1 cellular context compared by ENCODE assay signal in genomic region chr1:76074321-76075187, GRCh38.
TF ChIP-seq lines count a peak whose summit lies in the region.

Gene ST6GALNAC3, plus strand, starts transcription at chr1:76074746.

TF ChIP-seq in HEK293, 187 proteins besides CTCF, POLR2A, EP300 and RAD21 (continued from another document):
- TF ChIP-seq ZNF148 (tag by site-specific recombination; IDR thresholded peaks at IDR 0.05; ENCODE audit: borderline replicate concordance) (no peak), ZNF791 (tag by site-specific recombination; IDR thresholded peaks at IDR 0.05) (no peak), ZNF555 (tag by site-specific recombination; conservative IDR thresholded peaks at IDR 0.05) (no peak), ZSCAN5A (tag by site-specific recombination; IDR thresholded peaks at IDR 0.05) (no peak), ZNF514 (tag by site-specific recombination; IDR thresholded peaks at IDR 0.05) (no peak), HOXC10 (CRISPR knock-in tag; IDR thresholded peaks at IDR 0.05) (no peak), KLF9 (tag by site-specific recombination; IDR thresholded peaks at IDR 0.05; ENCODE audit: low read depth) (0 out of 2 replicates have a peak, but pooled peaks have one; percentile 7), KLF1 (tag by site-specific recombination; IDR thresholded peaks at IDR 0.05) (no peak), ZNF133 (tag by site-specific recombination; IDR thresholded peaks at IDR 0.05) (no peak), SETDB1 (IDR thresholded peaks at IDR 0.05; ENCODE audit: insufficient read length, low read length) (no peak), ZSCAN30 (tag by site-specific recombination; IDR thresholded peaks at IDR 0.05) (0 out of 2 replicates have a peak, but pooled peaks have one; percentile 49), ZNF266 (tag by site-specific recombination; IDR thresholded peaks at IDR 0.05; ENCODE audit: low read depth) (no peak), ZBTB7A (tag by site-specific recombination; IDR thresholded peaks at IDR 0.05; ENCODE audit: low read depth) (no peak), ELK4 (IDR thresholded peaks at IDR 0.05; ENCODE audit: borderline replicate concordance, low read depth, low read length) (no peak), ZFHX2 (tag by site-specific recombination; conservative IDR thresholded peaks at IDR 0.05) (no peak), KLF16 (tag by site-specific recombination; IDR thresholded peaks at IDR 0.05) (0 out of 2 replicates have a peak, but pooled peaks have one; percentile 31), YY2 (tag by site-specific recombination; IDR thresholded peaks at IDR 0.05) (no peak), BCL11B (tag by site-specific recombination; IDR thresholded peaks at IDR 0.05; ENCODE audit: low read depth) (no peak), ZNF830 (tag by site-specific recombination; IDR thresholded peaks at IDR 0.05; ENCODE audit: low read depth) (no peak), ZNF146 (tag by site-specific recombination; IDR thresholded peaks at IDR 0.05) (no peak)
- TF ChIP-seq, protein P1, sequence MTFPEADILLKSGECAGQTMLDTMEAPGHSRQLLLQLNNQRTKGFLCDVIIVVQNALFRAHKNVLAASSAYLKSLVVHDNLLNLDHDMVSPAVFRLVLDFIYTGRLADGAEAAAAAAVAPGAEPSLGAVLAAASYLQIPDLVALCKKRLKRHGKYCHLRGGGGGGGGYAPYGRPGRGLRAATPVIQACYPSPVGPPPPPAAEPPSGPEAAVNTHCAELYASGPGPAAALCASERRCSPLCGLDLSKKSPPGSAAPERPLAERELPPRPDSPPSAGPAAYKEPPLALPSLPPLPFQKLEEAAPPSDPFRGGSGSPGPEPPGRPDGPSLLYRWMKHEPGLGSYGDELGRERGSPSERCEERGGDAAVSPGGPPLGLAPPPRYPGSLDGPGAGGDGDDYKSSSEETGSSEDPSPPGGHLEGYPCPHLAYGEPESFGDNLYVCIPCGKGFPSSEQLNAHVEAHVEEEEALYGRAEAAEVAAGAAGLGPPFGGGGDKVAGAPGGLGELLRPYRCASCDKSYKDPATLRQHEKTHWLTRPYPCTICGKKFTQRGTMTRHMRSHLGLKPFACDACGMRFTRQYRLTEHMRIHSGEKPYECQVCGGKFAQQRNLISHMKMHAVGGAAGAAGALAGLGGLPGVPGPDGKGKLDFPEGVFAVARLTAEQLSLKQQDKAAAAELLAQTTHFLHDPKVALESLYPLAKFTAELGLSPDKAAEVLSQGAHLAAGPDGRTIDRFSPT (tag by site-specific recombination; IDR thresholded peaks at IDR 0.05): peak; percentile 39; the same call in 1 of the 2 replicates
- TF ChIP-seq, protein P2, sequence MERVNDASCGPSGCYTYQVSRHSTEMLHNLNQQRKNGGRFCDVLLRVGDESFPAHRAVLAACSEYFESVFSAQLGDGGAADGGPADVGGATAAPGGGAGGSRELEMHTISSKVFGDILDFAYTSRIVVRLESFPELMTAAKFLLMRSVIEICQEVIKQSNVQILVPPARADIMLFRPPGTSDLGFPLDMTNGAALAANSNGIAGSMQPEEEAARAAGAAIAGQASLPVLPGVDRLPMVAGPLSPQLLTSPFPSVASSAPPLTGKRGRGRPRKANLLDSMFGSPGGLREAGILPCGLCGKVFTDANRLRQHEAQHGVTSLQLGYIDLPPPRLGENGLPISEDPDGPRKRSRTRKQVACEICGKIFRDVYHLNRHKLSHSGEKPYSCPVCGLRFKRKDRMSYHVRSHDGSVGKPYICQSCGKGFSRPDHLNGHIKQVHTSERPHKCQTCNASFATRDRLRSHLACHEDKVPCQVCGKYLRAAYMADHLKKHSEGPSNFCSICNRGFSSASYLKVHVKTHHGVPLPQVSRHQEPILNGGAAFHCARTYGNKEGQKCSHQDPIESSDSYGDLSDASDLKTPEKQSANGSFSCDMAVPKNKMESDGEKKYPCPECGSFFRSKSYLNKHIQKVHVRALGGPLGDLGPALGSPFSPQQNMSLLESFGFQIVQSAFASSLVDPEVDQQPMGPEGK (tag by site-specific recombination; IDR thresholded peaks at IDR 0.05): peak; percentile 60
- TF ChIP-seq, protein P3, sequence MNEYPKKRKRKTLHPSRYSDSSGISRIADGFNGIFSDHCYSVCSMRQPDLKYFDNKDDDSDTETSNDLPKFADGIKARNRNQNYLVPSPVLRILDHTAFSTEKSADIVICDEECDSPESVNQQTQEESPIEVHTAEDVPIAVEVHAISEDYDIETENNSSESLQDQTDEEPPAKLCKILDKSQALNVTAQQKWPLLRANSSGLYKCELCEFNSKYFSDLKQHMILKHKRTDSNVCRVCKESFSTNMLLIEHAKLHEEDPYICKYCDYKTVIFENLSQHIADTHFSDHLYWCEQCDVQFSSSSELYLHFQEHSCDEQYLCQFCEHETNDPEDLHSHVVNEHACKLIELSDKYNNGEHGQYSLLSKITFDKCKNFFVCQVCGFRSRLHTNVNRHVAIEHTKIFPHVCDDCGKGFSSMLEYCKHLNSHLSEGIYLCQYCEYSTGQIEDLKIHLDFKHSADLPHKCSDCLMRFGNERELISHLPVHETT (tag by site-specific recombination; IDR thresholded peaks at IDR 0.05): no peak
- TF ChIP-seq, protein P4, sequence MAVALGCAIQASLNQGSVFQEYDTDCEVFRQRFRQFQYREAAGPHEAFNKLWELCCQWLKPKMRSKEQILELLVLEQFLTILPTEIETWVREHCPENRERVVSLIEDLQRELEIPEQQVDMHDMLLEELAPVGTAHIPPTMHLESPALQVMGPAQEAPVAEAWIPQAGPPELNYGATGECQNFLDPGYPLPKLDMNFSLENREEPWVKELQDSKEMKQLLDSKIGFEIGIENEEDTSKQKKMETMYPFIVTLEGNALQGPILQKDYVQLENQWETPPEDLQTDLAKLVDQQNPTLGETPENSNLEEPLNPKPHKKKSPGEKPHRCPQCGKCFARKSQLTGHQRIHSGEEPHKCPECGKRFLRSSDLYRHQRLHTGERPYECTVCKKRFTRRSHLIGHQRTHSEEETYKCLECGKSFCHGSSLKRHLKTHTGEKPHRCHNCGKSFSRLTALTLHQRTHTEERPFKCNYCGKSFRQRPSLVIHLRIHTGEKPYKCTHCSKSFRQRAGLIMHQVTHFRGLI (tag by site-specific recombination; IDR thresholded peaks at IDR 0.05): no peak
- TF ChIP-seq, protein P5, sequence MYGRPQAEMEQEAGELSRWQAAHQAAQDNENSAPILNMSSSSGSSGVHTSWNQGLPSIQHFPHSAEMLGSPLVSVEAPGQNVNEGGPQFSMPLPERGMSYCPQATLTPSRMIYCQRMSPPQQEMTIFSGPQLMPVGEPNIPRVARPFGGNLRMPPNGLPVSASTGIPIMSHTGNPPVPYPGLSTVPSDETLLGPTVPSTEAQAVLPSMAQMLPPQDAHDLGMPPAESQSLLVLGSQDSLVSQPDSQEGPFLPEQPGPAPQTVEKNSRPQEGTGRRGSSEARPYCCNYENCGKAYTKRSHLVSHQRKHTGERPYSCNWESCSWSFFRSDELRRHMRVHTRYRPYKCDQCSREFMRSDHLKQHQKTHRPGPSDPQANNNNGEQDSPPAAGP (tag by site-specific recombination; IDR thresholded peaks at IDR 0.05): no peak
- TF ChIP-seq, protein P6, sequence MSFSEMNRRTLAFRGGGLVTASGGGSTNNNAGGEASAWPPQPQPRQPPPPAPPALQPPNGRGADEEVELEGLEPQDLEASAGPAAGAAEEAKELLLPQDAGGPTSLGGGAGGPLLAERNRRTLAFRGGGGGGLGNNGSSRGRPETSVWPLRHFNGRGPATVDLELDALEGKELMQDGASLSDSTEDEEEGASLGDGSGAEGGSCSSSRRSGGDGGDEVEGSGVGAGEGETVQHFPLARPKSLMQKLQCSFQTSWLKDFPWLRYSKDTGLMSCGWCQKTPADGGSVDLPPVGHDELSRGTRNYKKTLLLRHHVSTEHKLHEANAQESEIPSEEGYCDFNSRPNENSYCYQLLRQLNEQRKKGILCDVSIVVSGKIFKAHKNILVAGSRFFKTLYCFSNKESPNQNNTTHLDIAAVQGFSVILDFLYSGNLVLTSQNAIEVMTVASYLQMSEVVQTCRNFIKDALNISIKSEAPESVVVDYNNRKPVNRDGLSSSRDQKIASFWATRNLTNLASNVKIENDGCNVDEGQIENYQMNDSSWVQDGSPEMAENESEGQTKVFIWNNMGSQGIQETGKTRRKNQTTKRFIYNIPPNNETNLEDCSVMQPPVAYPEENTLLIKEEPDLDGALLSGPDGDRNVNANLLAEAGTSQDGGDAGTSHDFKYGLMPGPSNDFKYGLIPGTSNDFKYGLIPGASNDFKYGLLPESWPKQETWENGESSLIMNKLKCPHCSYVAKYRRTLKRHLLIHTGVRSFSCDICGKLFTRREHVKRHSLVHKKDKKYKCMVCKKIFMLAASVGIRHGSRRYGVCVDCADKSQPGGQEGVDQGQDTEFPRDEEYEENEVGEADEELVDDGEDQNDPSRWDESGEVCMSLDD (tag by site-specific recombination; IDR thresholded peaks at IDR 0.05): no peak
